In the genomic region with DNA sequence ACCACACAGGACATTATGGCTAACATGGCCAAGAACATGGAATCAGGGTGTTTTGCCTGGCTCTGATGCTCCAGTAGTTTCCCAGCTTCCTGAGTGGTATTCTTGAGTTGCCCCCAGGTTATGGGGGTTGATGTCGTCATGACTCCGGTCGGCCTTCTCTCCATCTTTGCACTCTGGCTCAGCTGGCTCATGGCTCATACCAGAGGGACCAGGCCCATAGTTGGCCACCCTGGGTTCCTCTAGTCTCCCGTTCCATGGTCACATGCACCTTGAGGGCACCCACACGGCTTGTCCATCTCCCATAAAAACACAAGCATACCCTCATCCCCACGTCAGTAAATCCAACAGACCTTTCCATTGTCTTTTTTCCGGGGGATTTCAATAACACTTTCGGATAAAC, we compare ENCODE assay signal across 24 cellular contexts. TPM values are rescaled to one million over a fixed set of nuclear protein-coding genes. Genes with fewer than 3 reads are reported as not detected.
"Had no signal": no experiment of that assay in that cellular context is flagged by ENCODE, and none has a peak within 500 bp of the region (broad histone marks: within the 10 kb centered on the region; RNA-seq: fewer than 3 reads in every experiment).

No MANE protein-coding gene starts in this region.

- H3K36me3 Mint-ChIP-seq: natural killer cell treated with Interleukin-12 subunit alpha and Interleukin-12 subunit beta and Interleukin-15 and Interleukin-18, amount 100 ng/mL, for 72 hours; stimulated activated naive B cell treated with anti-CD40 and anti-IgM and Interleukin-4, amounts not matched to agents 10 μg/mL and 1 μg/mL and 100 μg/mL, for 72 hours had no signal

- H3K27me3 ChIP-seq: ovary, right atrium auricular region, right lobe of liver, stomach, testis, thyroid gland, uterus had no signal

- H3K27ac Mint-ChIP-seq: naive thymus-derived CD4-positive, alpha-beta T cell; natural killer cell treated with Interleukin-12 subunit alpha and Interleukin-12 subunit beta and Interleukin-15 and Interleukin-18, amount 100 ng/mL, for 72 hours; progenitor cell of endocrine pancreas; stimulated activated naive B cell treated with anti-CD40 and anti-IgM and Interleukin-4, amounts not matched to agents 10 μg/mL and 1 μg/mL and 100 μg/mL, for 72 hours; type B pancreatic cell had no signal

- H3K4me3 ChIP-seq: left ventricle myocardium inferior, lung, mucosa of descending colon, ovary, right atrium auricular region, right lobe of liver, stomach, testis, thyroid gland, uterus had no signal

- H3K27me3 Mint-ChIP-seq: progenitor cell of endocrine pancreas had no signal

- H3K27ac ChIP-seq: left ventricle myocardium inferior, ovary, right atrium auricular region, right lobe of liver, stomach, testis, thyroid gland, uterus had no signal

- H3K4me1 ChIP-seq: right atrium auricular region, right lobe of liver, testis, uterus had no signal

- H3K4me3 Mint-ChIP-seq: naive thymus-derived CD4-positive, alpha-beta T cell; natural killer cell treated with Interleukin-12 subunit alpha and Interleukin-12 subunit beta and Interleukin-15 and Interleukin-18, amount 100 ng/mL, for 72 hours; stimulated activated naive B cell treated with anti-CD40 and anti-IgM and Interleukin-4, amounts not matched to agents 10 μg/mL and 1 μg/mL and 100 μg/mL, for 72 hours; type B pancreatic cell had no signal

- H3K9me3 Mint-ChIP-seq: natural killer cell treated with Interleukin-12 subunit alpha and Interleukin-12 subunit beta and Interleukin-15 and Interleukin-18, amount 100 ng/mL, for 72 hours; type B pancreatic cell had no signal

- H3K36me3 ChIP-seq: left ventricle myocardium inferior, ovary, right atrium auricular region, right lobe of liver, stomach, thyroid gland, uterus had no signal

- ATAC-seq: naive thymus-derived CD4-positive, alpha-beta T cell; natural killer cell treated with Interleukin-12 subunit alpha and Interleukin-12 subunit beta and Interleukin-15 and Interleukin-18, amount 100 ng/mL, for 72 hours; right lobe of liver; stimulated activated naive B cell treated with anti-CD40 and anti-IgM and Interleukin-4, amounts not matched to agents 10 μg/mL and 1 μg/mL and 100 μg/mL, for 72 hours; stimulated activated naive CD8-positive, alpha-beta T cell treated with anti-CD3 and anti-CD28 coated beads, Interleukin-15, Interleukin-2, amounts not matched to agents 100 U/mL and 50 U/mL, for 24 hours had no signal

- DNase-seq: hypothalamus; islet precursor cell; left ventricle myocardium inferior; mesendoderm; midbrain; mucosa of descending colon; naive thymus-derived CD4-positive, alpha-beta T cell; ovary; stimulated activated CD4-positive, alpha-beta T cell treated with anti-CD3 and anti-CD28 coated beads, Interleukin-12 subunit alpha, Interleukin-12 subunit beta, amount 100 ng/mL, for 4 hours; stimulated activated CD4-positive, alpha-beta T cell treated with anti-CD3 and anti-CD28 coated beads, Interleukin-15, amount 100 ng/mL, for 24 hours; stimulated activated CD4-positive, alpha-beta T cell treated with anti-CD3 and anti-CD28 coated beads, Interleukin-2, amount 100 ng/mL, for 24 hours; stimulated activated CD4-positive, alpha-beta T cell treated with anti-CD3 and anti-CD28 coated beads, Interleukin-4, amount 100 ng/mL, for 1 hour; stimulated activated naive B cell treated with anti-CD40 and anti-IgM and Interleukin-4, amounts not matched to agents 10 μg/mL and 1 μg/mL and 100 μg/mL, for 72 hours; stimulated activated naive CD8-positive, alpha-beta T cell treated with anti-CD3 and anti-CD28 coated beads, Interleukin-15, Interleukin-2, amounts not matched to agents 100 U/mL and 50 U/mL, for 24 hours; stomach; testis; thyroid gland; uterus had no signal

- H3K9me3 ChIP-seq: left ventricle myocardium inferior, mucosa of descending colon, ovary, right atrium auricular region, right lobe of liver, stomach, testis, thyroid gland, uterus had no signal

RNA-seq across cellular contexts. Expression of gene ALDH2, which starts 51.6 kb away (rescaled TPM):
- total RNA-seq: natural killer cell treated with Interleukin-12 subunit alpha and Interleukin-12 subunit beta and Interleukin-15 and Interleukin-18, amount 100 ng/mL, for 72 hours had no signal
